In genomic region chr10:59234814-59235429, GRCh38 we compare ENCODE assay signal across 9 cellular contexts. TPM values are rescaled to one million over a fixed set of nuclear protein-coding genes. Genes with fewer than 3 reads are reported as not detected.
DNase-seq lines count a peak whose midpoint lies in the region; ATAC-seq and TF ChIP-seq lines count a peak whose summit lies in the region.
"Had no signal": no experiment of that assay in that cellular context is flagged by ENCODE, and none has a peak within 500 bp of the region (broad histone marks: within the 10 kb centered on the region; RNA-seq: fewer than 3 reads in every experiment).

No MANE protein-coding gene starts in this region.

- no peak overlapping the region for H3K23ac ChIP-seq in IMR-90 (ENCODE audit: low read depth, low read length)

- no peak overlapping the region for H2BK20ac ChIP-seq in IMR-90 (ENCODE audit: low read depth, low read length)

- no peak for TF ChIP-seq POLR2A in IMR-90 (IDR thresholded peaks at IDR 0.05; ENCODE audit: low read depth, low read length)

- H2AK9ac ChIP-seq in IMR-90 (replicated peaks; ENCODE audit: low read depth, low read length, poor library complexity) = no peak overlapping the region

- intact Hi-C loops in IMR-90 (cut with micrococcal nuclease) = loop anchor here (1.0 to 10.0 kb wide), 4 partner anchors 453 to 970 kb away; no protein-coding TSS in a partner anchor

- H3K27ac ChIP-seq in DND-41 (ENCODE audit: low read length) = no peak overlapping the region
- H3K27ac ChIP-seq in IMR-90 (ENCODE audit: insufficient read depth, low read length) = no peak overlapping the region
- H3K27ac ChIP-seq in VCaP = no peak overlapping the region

- H3K9ac ChIP-seq in DND-41 (ENCODE audit: low read depth, low read length) = no peak overlapping the region
- H3K9ac ChIP-seq in IMR-90 (ENCODE audit: low read depth, low read length) = no peak overlapping the region

- H3K4me1 ChIP-seq in DND-41 (ENCODE audit: insufficient read depth, low read length) = no peaks in the 10 kb centered on the region
- H3K4me1 ChIP-seq in IMR-90 (ENCODE audit: control insufficient read depth, insufficient read depth, low read length) = no peaks in the 10 kb centered on the region

- no peak overlapping the region for H2AK5ac ChIP-seq in IMR-90 (ENCODE audit: low read depth, low read length)

- DNase-seq in DND-41 = no peak
- DNase-seq in IMR-90 = peak; percentile 58
- peak; percentile 38 for DNase-seq in kidney glomerular epithelial cell (lab: John Stamatoyannopoulos, UW)
- DNase-seq in activated gamma-delta T cell treated with Interleukin-2 at 50 U/mL for 16 hours = no peak
- DNase-seq in stimulated activated CD4-positive, alpha-beta T cell treated with anti-CD3 and anti-CD28 coated beads, Interleukin-4, amount 100 ng/mL, for 24 hours = no peak

- no peak overlapping the region for H3K56ac ChIP-seq in IMR-90 (ENCODE audit: extremely low read depth, insufficient read depth, low read length)

- no peak overlapping the region for H3K18ac ChIP-seq in IMR-90 (ENCODE audit: low read depth, low read length)

- H3K79me2 ChIP-seq in DND-41 (ENCODE audit: insufficient read depth, low read length) = no peaks in the 10 kb centered on the region

- H3K9me1 ChIP-seq in IMR-90 (ENCODE audit: insufficient read depth, low read length) = no peaks in the 10 kb centered on the region

- no peaks in the 10 kb centered on the region for H3K36me3 ChIP-seq in DND-41 (ENCODE audit: insufficient read depth, low read length)
- no peaks in the 10 kb centered on the region for H3K36me3 ChIP-seq in IMR-90 (ENCODE audit: control insufficient read depth, insufficient read depth, low read length)

- H4K91ac ChIP-seq in IMR-90 (ENCODE audit: insufficient read depth, low read depth, low read length) = no peak overlapping the region

- H3K4me2 ChIP-seq in DND-41 (ENCODE audit: insufficient read depth, low read length) (no peak overlapping the region), IMR-90 (ENCODE audit: low read depth, low read length) (no peak overlapping the region)

- POLR2A ChIA-PET in IMR-90 (lab: Charles Lee; ENCODE audit: unreplicated experiment) = no interaction called here

- H2BK15ac ChIP-seq in IMR-90 (ENCODE audit: low read depth, low read length) = no peak overlapping the region

- H3K14ac ChIP-seq in IMR-90 (replicated peaks; ENCODE audit: low read depth, low read length) = no peak overlapping the region

- CTCF ChIA-PET in IMR-90 (lab: Yijun Ruan, JAX) = no interaction called here

- TF ChIP-seq RAD21 in IMR-90 (IDR thresholded peaks at IDR 0.05; ENCODE audit: low read length) = peak; percentile 47

- H2BK5ac ChIP-seq in IMR-90 (ENCODE audit: low read depth, low read length, poor library complexity, severe bottlenecking) = no peak overlapping the region

- H3K79me1 ChIP-seq in IMR-90 (ENCODE audit: low read depth in 1 of 2, low read length in 2 of 2) = no peaks in the 10 kb centered on the region

- in situ Hi-C loops in IMR-90 (cut with MboI; ENCODE audit: low sequenced_read_pairs) = no loop called here

- no peak overlapping the region for H3K4ac ChIP-seq in IMR-90 (ENCODE audit: low read depth, low read length)

- H3K4me3 ChIP-seq in DND-41 (ENCODE audit: low read depth in 1 of 2, low read length in 2 of 2) (no peak overlapping the region), IMR-90 (ENCODE audit: insufficient read depth, low read depth, low read length) (no peak overlapping the region)

- H3K9me3 ChIP-seq in DND-41 (ENCODE audit: insufficient read depth, low read length, severe bottlenecking) = no peaks in the 10 kb centered on the region
- H3K9me3 ChIP-seq in IMR-90 (ENCODE audit: control insufficient read depth, insufficient read depth, low read length) = no peaks in the 10 kb centered on the region

- H4K20me1 ChIP-seq in DND-41 (ENCODE audit: insufficient read depth, low read length) (no peaks in the 10 kb centered on the region), IMR-90 (ENCODE audit: insufficient read depth, low read length) (no peaks in the 10 kb centered on the region)

- H4K5ac ChIP-seq in IMR-90 (ENCODE audit: low read depth, low read length) = no peak overlapping the region

- H2AFZ ChIP-seq in DND-41 (ENCODE audit: low read depth, low read length) = no peak overlapping the region
- H2AFZ ChIP-seq in IMR-90 (replicated peaks; ENCODE audit: low read length, poor library complexity) = no peak overlapping the region

- H3K27me3 ChIP-seq in DND-41 (ENCODE audit: insufficient read depth, low read length, poor library complexity) (no peaks in the 10 kb centered on the region), IMR-90 (ENCODE audit: control insufficient read depth, insufficient read depth, low read length) (no peaks in the 10 kb centered on the region)

- dilution Hi-C loops in IMR-90 (cut with HindIII; ENCODE audit: low sequenced_read_pairs, unreplicated experiment) = no loop called here

- TF ChIP-seq CTCF in DND-41 (IDR thresholded peaks at IDR 0.05; ENCODE audit: borderline replicate concordance, extremely low read depth, low read length, poor library complexity, severe bottlenecking) (peak; percentile 55), IMR-90 (conservative IDR thresholded peaks at IDR 0.05; ENCODE audit: low read depth, low read length) (peak; percentile 62), VCaP (conservative IDR thresholded peaks at IDR 0.05) (peak; percentile 79)

- no TSS peak for BruUV-seq in IMR-90 (replicated peaks; lab: Mats Ljungman, UMichigan)

- no peak for ATAC-seq in DND-41 (ENCODE audit: insufficient read depth, low read depth)
- peak; percentile 61; the same call in 1 of the 2 replicates for ATAC-seq in IMR-90 (ENCODE audit: low read depth)
- ATAC-seq in GM19395 (IDR thresholded peaks at IDR 0.05; ENCODE audit: unreplicated experiment) = no peak
- no peak for ATAC-seq in GM18517 (IDR thresholded peaks at IDR 0.05; ENCODE audit: unreplicated experiment)

- H4K8ac ChIP-seq in IMR-90 (ENCODE audit: low read depth in 2 of 2, low read length in 2 of 2) = no peak overlapping the region

- no peak overlapping the region for H2BK120ac ChIP-seq in IMR-90 (ENCODE audit: low read depth, low read length)

TF ChIP-seq in IMR-90, 13 proteins besides CTCF, POLR2A, EP300 and RAD21:
- no peak for TF ChIP-seq CHD1 (IDR thresholded peaks at IDR 0.05; ENCODE audit: low read depth, low read length)
- peak; percentile 63 for TF ChIP-seq SMC3 (IDR thresholded peaks at IDR 0.05; ENCODE audit: low read depth, low read length)
TF ChIP-seq in IMR-90: peak in this region for 1.

RNA-seq across cellular contexts. Expression of gene PHYHIPL, which starts 58.5 kb away (rescaled TPM):
- not detected in 2 replicates for total RNA-seq in IMR-90 (2012; rRNA removed)
- polyA plus RNA-seq in IMR-90 (2012; rRNA removed) = not detected in 2 replicates
- not detected in 2 replicates for polyA plus RNA-seq in IMR-90 (2012; cell fraction: cytosol; rRNA removed)
- polyA plus RNA-seq in IMR-90 (2012; cell fraction: nucleus; rRNA removed; ENCODE audit: low replicate concordance) = not detected in 2 replicates
- total RNA-seq: pulmonary artery endothelial cell had no signal

Comparison
In these comparisons a context has a peak if more than half of its experiments do, and no peak if none do; other contexts are left out.
1. DNase-seq: peak in IMR-90 (single experiment) and kidney glomerular epithelial cell (single experiment); none in DND-41 (single experiment), activated gamma-delta T cell treated with Interleukin-2 at 50 U/mL for 16 hours (single experiment) and stimulated activated CD4-positive, alpha-beta T cell treated with anti-CD3 and anti-CD28 coated beads, Interleukin-4, amount 100 ng/mL, for 24 hours (single experiment).
2. Peak in every context shown above with its lines, with median percentiles within 50 percentile points of each other: CTCF ChIP-seq.